ENCODE assay signal across 8 cellular contexts in genomic region chr13:79450110-79450509, GRCh38.
"Had no signal": no experiment of that assay in that cellular context is flagged by ENCODE, and none has a peak within 500 bp of the region (broad histone marks: within the 10 kb centered on the region; RNA-seq: fewer than 3 reads in every experiment).

No MANE protein-coding gene starts in this region.

- H3K4me1 Mint-ChIP-seq: nephron had no signal

- H3K27ac Mint-ChIP-seq: nephron, T-cell had no signal

- ATAC-seq: right lobe of liver, T-cell had no signal

- DNase-seq: activated T-cell treated with anti-CD3 and anti-CD28 coated beads, Interleukin-2, amount 50 U/mL, for 4 hours; kidney; left ventricle myocardium inferior; mesenchymal stem cell; occipital lobe; right lobe of liver; T-cell had no signal

- H3K36me3 Mint-ChIP-seq: T-cell had no signal

- H3K4me3 Mint-ChIP-seq: activated T-cell treated with anti-CD3 and anti-CD28 coated beads, Interleukin-2, amount 50 U/mL, for 4 hours; nephron; T-cell had no signal

- H3K27me3 Mint-ChIP-seq: T-cell had no signal

- H3K9me3 Mint-ChIP-seq: nephron, T-cell had no signal
